Comparison of ENCODE assay signal across 8 cellular contexts in genomic region chr11:62622476-62622875, GRCh38. TPM values are rescaled to one million over a fixed set of nuclear protein-coding genes. Genes with fewer than 3 reads are reported as not detected.
A peak's percentile ranks its signal among the peaks of the same experiment; 100 is the strongest.
DNase-seq lines count a peak whose midpoint lies in the region; ATAC-seq, FAIRE-seq and TF ChIP-seq lines count a peak whose summit lies in the region.

No MANE protein-coding gene starts in this region.

- peaks cover 84% of the 10 kb centered on the region for H3K36me3 Mint-ChIP-seq in activated T-cell treated with anti-CD3 and anti-CD28 coated beads, Interleukin-2, amount 50 U/mL, for 24 hours (ENCODE audit: low read depth)
- H3K36me3 Mint-ChIP-seq in astrocyte (ENCODE audit: low read depth, unreplicated experiment) = peaks cover 9% of the 10 kb centered on the region
- H3K36me3 Mint-ChIP-seq in memory B cell = peaks cover 17% of the 10 kb centered on the region

- FAIRE-seq in astrocyte (lab: Jason Lieb, UNC) = no peak

- H3K4me2 ChIP-seq in astrocyte (ENCODE audit: low read length) = peak overlapping the region; percentile 93

- no peaks in the 10 kb centered on the region for H3K27me3 Mint-ChIP-seq in activated T-cell treated with anti-CD3 and anti-CD28 coated beads, Interleukin-2, amount 50 U/mL, for 24 hours
- H3K27me3 Mint-ChIP-seq in astrocyte (ENCODE audit: low read depth, unreplicated experiment) (no peaks in the 10 kb centered on the region), memory B cell (no peaks in the 10 kb centered on the region)

- ATAC-seq in memory B cell (ENCODE audit: low read depth) (no peak), thoracic aorta (ENCODE audit: insufficient number of reproducible peaks, low FRiP score, low read depth) (no peak), aorta (ENCODE audit: low FRiP score) (no peak)

- peaks cover 26% of the 10 kb centered on the region for H3K4me1 Mint-ChIP-seq in activated T-cell treated with anti-CD3 and anti-CD28 coated beads, Interleukin-2, amount 50 U/mL, for 24 hours (ENCODE audit: low read depth)
- H3K4me1 Mint-ChIP-seq in astrocyte (ENCODE audit: low read depth, unreplicated experiment) = peaks cover 8% of the 10 kb centered on the region
- H3K4me1 Mint-ChIP-seq in memory B cell = peaks cover 10% of the 10 kb centered on the region

- peak overlapping the region; percentile 41 for H3K27ac ChIP-seq in astrocyte (ENCODE audit: low read depth, low read length)
- H3K27ac ChIP-seq in thoracic aorta = peak overlapping the region; percentile 83 to 97
- H3K27ac ChIP-seq in aorta (ENCODE audit: low read depth in 1 of 2, low read length in 2 of 2) = peak overlapping the region in 1 of 2 donors; percentile 81

- 62 to 66% methylated on average over 3 of the region's 3 CpGs for WGBS in aorta, 2 donors

- H2AFZ ChIP-seq in astrocyte (ENCODE audit: low read depth, low read length) = peak overlapping the region; percentile 44

- TF ChIP-seq CTCF in astrocyte (IDR thresholded peaks at IDR 0.05; ENCODE audit: insufficient read depth, low read depth, low read length) (no peak), thoracic aorta (IDR thresholded peaks at IDR 0.05) (no peak)

- H3K4me1 ChIP-seq in astrocyte (ENCODE audit: insufficient read depth, low read length) (peaks cover 12% of the 10 kb centered on the region), thoracic aorta (ENCODE audit: control insufficient read depth in 1 of 2, low read depth in 2 of 2) (peaks cover 7 to 22% of the 10 kb centered on the region in 2 donors), aorta (ENCODE audit: control insufficient read depth in 1 of 2, insufficient read depth in 2 of 2, low read length in 2 of 2) (no peaks in the 10 kb centered on the region)

- H3K9ac ChIP-seq in astrocyte (ENCODE audit: low read length) = peak overlapping the region; percentile 39

- no peaks in the 10 kb centered on the region for H3K9me3 ChIP-seq in astrocyte (ENCODE audit: insufficient read depth, low read depth, low read length)
- no peaks in the 10 kb centered on the region for H3K9me3 ChIP-seq in thoracic aorta
- H3K9me3 ChIP-seq in aorta (ENCODE audit: control insufficient read depth, low read length) = no peaks in the 10 kb centered on the region

- H3K27me3 ChIP-seq in astrocyte (ENCODE audit: insufficient read depth, low read length) (no peaks in the 10 kb centered on the region), thoracic aorta (replicated peaks; ENCODE audit: insufficient read depth) (no peaks in the 10 kb centered on the region), aorta (ENCODE audit: control insufficient read depth in 1 of 2, insufficient read depth in 2 of 2, low read length in 1 of 2) (no peaks in the 10 kb centered on the region)

- no peaks in the 10 kb centered on the region for H4K20me1 ChIP-seq in astrocyte (ENCODE audit: insufficient read depth, low read length)

- peaks cover 14% of the 10 kb centered on the region for H3K79me2 ChIP-seq in astrocyte (ENCODE audit: insufficient read depth, low read length)

- peak overlapping the region; percentile 91 for H3K4me3 Mint-ChIP-seq in activated T-cell treated with anti-CD3 and anti-CD28 coated beads, Interleukin-2, amount 50 U/mL, for 24 hours
- H3K4me3 Mint-ChIP-seq in astrocyte (ENCODE audit: unreplicated experiment) (peak overlapping the region; percentile 69), memory B cell (peak overlapping the region; percentile 84)

- peak overlapping the region; percentile 93 for H3K27ac Mint-ChIP-seq in activated T-cell treated with anti-CD3 and anti-CD28 coated beads, Interleukin-2, amount 50 U/mL, for 24 hours
- peak overlapping the region; percentile 94 for H3K27ac Mint-ChIP-seq in astrocyte (ENCODE audit: unreplicated experiment)
- H3K27ac Mint-ChIP-seq in memory B cell = peak overlapping the region; percentile 93

- no peaks in the 10 kb centered on the region for H3K9me3 Mint-ChIP-seq in activated T-cell treated with anti-CD3 and anti-CD28 coated beads, Interleukin-2, amount 50 U/mL, for 24 hours
- H3K9me3 Mint-ChIP-seq in astrocyte (ENCODE audit: unreplicated experiment) (no peaks in the 10 kb centered on the region), memory B cell (no peaks in the 10 kb centered on the region)

- peaks cover 22% of the 10 kb centered on the region for H3K36me3 ChIP-seq in astrocyte (ENCODE audit: insufficient read depth, low read length)
- peaks cover 19% of the 10 kb centered on the region for H3K36me3 ChIP-seq in thoracic aorta
- peaks cover 0 to 11% of the 10 kb centered on the region in 2 donors for H3K36me3 ChIP-seq in aorta (ENCODE audit: control insufficient read depth in 1 of 2, insufficient read depth in 2 of 2, low read length in 1 of 2)

- DNase-seq in activated T-cell treated with anti-CD3 and anti-CD28 coated beads, Interleukin-2, amount 50 U/mL, for 24 hours = no peak
- DNase-seq in activated T-cell treated with anti-CD3 and anti-CD28 coated beads, Interleukin-2, amount 50 U/mL, for 48 hours = no peak
- no peak for DNase-seq in astrocyte (ENCODE audit: low read depth)
- DNase-seq in memory B cell (ENCODE audit: low spot score in 2 of 2) = no peak
- no peak for DNase-seq in thoracic aorta (ENCODE audit: low spot score)
- DNase-seq in HuH-7 (ENCODE audit: low spot score) = no peak
- no peak for DNase-seq in dedifferentiated amniotic fluid mesenchymal stem cell (ENCODE audit: extremely low spot score)
- no peak for DNase-seq in aorta

- H3K4me3 ChIP-seq in astrocyte (ENCODE audit: insufficient read depth, low read depth, low read length) (no peak overlapping the region), thoracic aorta (peak overlapping the region; percentile 89), aorta (ENCODE audit: low read length in 2 of 2) (no peak overlapping the region)

- intact Hi-C loops in aorta (cut with DNase I) = no loop called here

RNA-seq across cellular contexts. Expression of gene B3GAT3, which starts 0.7 kb away (rescaled TPM):
- total RNA-seq in astrocyte (52.4 and 54.5 TPM in 2 replicates), thoracic aorta (10 to 100 TPM; 27.5 to 30.3 TPM), aorta (10 to 100 TPM; 26.7 to 39.7 TPM)
- polyA plus RNA-seq in aorta = 10 to 100 TPM; 12.6 to 45.2 TPM

RNA-seq across cellular contexts. Expression of gene ROM1, which starts 9.4 kb away (rescaled TPM):
- total RNA-seq in astrocyte (0.79 and 1.3 TPM in 2 replicates), thoracic aorta (10 to 100 TPM; 11.4 to 12.6 TPM), aorta (10 to 100 TPM in 1 of 2 donors, 1 to 10 TPM in 1; 9.0 to 15.6 TPM)
- 10 to 100 TPM; 33.2 to 33.9 TPM for polyA plus RNA-seq in aorta

RNA-seq across cellular contexts. Expression of gene EML3, which starts 9.9 kb away (rescaled TPM):
- total RNA-seq in astrocyte (25.5 and 29.8 TPM in 2 replicates), thoracic aorta (100 to 1,000 TPM; 106 to 111 TPM), aorta (100 to 1,000 TPM in 1 of 2 donors, 10 to 100 TPM in 1; 93.7 to 134 TPM)
- polyA plus RNA-seq in aorta = 100 to 1,000 TPM in 1 of 2 donors, 10 to 100 TPM in 1; 15.7 to 182 TPM

RNA-seq across cellular contexts. Expression of gene MTA2, which starts 20.8 kb away (rescaled TPM):
- total RNA-seq in astrocyte = 123 and 136 TPM in 2 replicates
- 100 to 1,000 TPM in 1 of 2 donors, 10 to 100 TPM in 1; 55.9 to 124 TPM for total RNA-seq in thoracic aorta
- total RNA-seq in aorta = 10 to 100 TPM; 80.1 to 87.9 TPM
- polyA plus RNA-seq in aorta = 10 to 100 TPM; 13.5 to 40.3 TPM

RNA-seq across cellular contexts. Expression of gene GANAB, which starts 23.9 kb away (rescaled TPM):
- 323 and 344 TPM in 2 replicates for total RNA-seq in astrocyte
- 100 to 1,000 TPM; 120 to 159 TPM for total RNA-seq in thoracic aorta
- 100 to 1,000 TPM; 196 to 206 TPM for total RNA-seq in aorta
- polyA plus RNA-seq in aorta = 100 to 1,000 TPM in 1 of 2 donors, 10 to 100 TPM in 1; 41.2 to 117 TPM
